ENCODE assay signal across 8 cellular contexts in genomic region chr1:18299441-18300338, GRCh38.
A peak's percentile ranks its signal among the peaks of the same experiment; 100 is the strongest.
DNase-seq lines count a peak whose midpoint lies in the region; ATAC-seq and TF ChIP-seq lines count a peak whose summit lies in the region.

No MANE protein-coding gene starts in this region.

- no peaks in the 10 kb centered on the region for H3K4me1 Mint-ChIP-seq in activated CD4-positive, alpha-beta T cell treated with anti-CD3 and anti-CD28 coated beads, Interleukin-2, amount 10 ng/mL, durations not matched to agents 24 days and 14 days
- H3K4me1 Mint-ChIP-seq in activated CD4-positive, alpha-beta memory T cell treated with anti-CD3 and anti-CD28 coated beads, Interleukin-2, amount 10 ng/mL, durations not matched to agents 7 days and 5 days, result no peaks in the 10 kb centered on the region

- H3K4ac ChIP-seq in mesendoderm (ENCODE audit: low read depth, low read length), result no peak overlapping the region

- H3K9me3 Mint-ChIP-seq in activated CD4-positive, alpha-beta T cell treated with anti-CD3 and anti-CD28 coated beads, Interleukin-2, amount 10 ng/mL, durations not matched to agents 24 days and 14 days, result no peaks in the 10 kb centered on the region
- H3K9me3 Mint-ChIP-seq in activated CD4-positive, alpha-beta memory T cell treated with anti-CD3 and anti-CD28 coated beads, Interleukin-2, amount 10 ng/mL, durations not matched to agents 7 days and 5 days, result no peaks in the 10 kb centered on the region

- H2AFZ ChIP-seq in MM.1S (ENCODE audit: low read length), result no peak overlapping the region

- H3K4me2 ChIP-seq in MM.1S (ENCODE audit: low read depth, low read length), result no peak overlapping the region
- no peak overlapping the region for H3K4me2 ChIP-seq in mesendoderm (ENCODE audit: low read length)

- H3K4me3 ChIP-seq in MM.1S (ENCODE audit: low read length), result no peak overlapping the region
- no peak overlapping the region for H3K4me3 ChIP-seq in mesendoderm (ENCODE audit: low read length)

- H3K9ac ChIP-seq in MM.1S (ENCODE audit: low read length) (no peak overlapping the region), mesendoderm (ENCODE audit: low read length) (no peak overlapping the region)

- H4K20me1 ChIP-seq in MM.1S (ENCODE audit: insufficient read depth, low read length), result no peaks in the 10 kb centered on the region

- H3F3A ChIP-seq in MM.1S (ENCODE audit: insufficient read depth, low read length), result no peaks in the 10 kb centered on the region

- CTCF ChIA-PET in activated CD4-positive, alpha-beta memory T cell treated with anti-CD3 and anti-CD28 coated beads, Interleukin-2, amount 10 ng/mL, durations not matched to agents 7 days and 5 days (lab: Charles Lee), result interaction anchor here (0.7 to 0.9 kb wide), 2 partner anchors 18 to 25 kb away, joined by 3 read pairs; no protein-coding TSS in a partner anchor

- ATAC-seq in HG03442 (IDR thresholded peaks at IDR 0.05; ENCODE audit: unreplicated experiment) (no peak), GM19023 (IDR thresholded peaks at IDR 0.05; ENCODE audit: unreplicated experiment) (no peak)

- no peaks in the 10 kb centered on the region for H3K9me3 ChIP-seq in MM.1S (replicated peaks; ENCODE audit: insufficient read depth, low read length)

- H4K5ac ChIP-seq in mesendoderm (ENCODE audit: low read length), result no peak overlapping the region

- TF ChIP-seq CTCF in MM.1S (IDR thresholded peaks at IDR 0.05; ENCODE audit: low read length), result peak; percentile 59

- peak; percentile 64 for DNase-seq in activated CD4-positive, alpha-beta T cell treated with anti-CD3 and anti-CD28 coated beads, Interleukin-2, amount 10 ng/mL, durations not matched to agents 24 days and 14 days
- no peak for DNase-seq in activated CD4-positive, alpha-beta T cell treated with anti-CD3 and anti-CD28 coated beads, Interleukin-2, amount 50 U/mL, for 4 hours
- DNase-seq in MM.1S (no peak), mesendoderm (peak; percentile 81), H4 (ENCODE audit: low spot score) (no peak)
- DNase-seq in activated CD4-positive, alpha-beta memory T cell treated with anti-CD3 and anti-CD28 coated beads, Interleukin-2, amount 10 ng/mL, durations not matched to agents 7 days and 5 days, result peak; percentile 17

- H4K8ac ChIP-seq in mesendoderm (ENCODE audit: low read depth, low read length), result no peak overlapping the region

- no peaks in the 10 kb centered on the region for H3K79me1 ChIP-seq in mesendoderm (ENCODE audit: low read length)

- peaks cover 76% of the 10 kb centered on the region for H3K27me3 ChIP-seq in MM.1S (replicated peaks; ENCODE audit: insufficient read depth, low read length)
- no peaks in the 10 kb centered on the region for H3K27me3 ChIP-seq in mesendoderm (ENCODE audit: insufficient read depth, low read length, poor library complexity)

- intact Hi-C loops in activated CD4-positive, alpha-beta T cell treated with anti-CD3 and anti-CD28 coated beads, Interleukin-2, amount 10 ng/mL, durations not matched to agents 24 days and 14 days (cut with micrococcal nuclease), result no loop called here

- no peaks in the 10 kb centered on the region for H3K9me2 ChIP-seq in MM.1S (replicated peaks; ENCODE audit: insufficient read depth, low read length)

- H3K27ac Mint-ChIP-seq in activated CD4-positive, alpha-beta T cell treated with anti-CD3 and anti-CD28 coated beads, Interleukin-2, amount 10 ng/mL, durations not matched to agents 24 days and 14 days, result no peak overlapping the region
- H3K27ac Mint-ChIP-seq in activated CD4-positive, alpha-beta memory T cell treated with anti-CD3 and anti-CD28 coated beads, Interleukin-2, amount 10 ng/mL, durations not matched to agents 7 days and 5 days, result no peak overlapping the region

- no peak overlapping the region for H2BK5ac ChIP-seq in mesendoderm (ENCODE audit: low read length)

- no peak overlapping the region for H3K18ac ChIP-seq in mesendoderm (ENCODE audit: low read length)

- H2BK15ac ChIP-seq in mesendoderm (replicated peaks; ENCODE audit: low read depth), result no peak overlapping the region

- H3K56ac ChIP-seq in mesendoderm (ENCODE audit: low read length), result no peak overlapping the region

- no peak overlapping the region for H3K23ac ChIP-seq in mesendoderm (ENCODE audit: low read length)

- no CpG with 5 or more reads among the region's 7 CpGs for WGBS in mesendoderm (ENCODE audit: extremely low coverage, insufficient coverage, low lambda C conversion rate)

- H3K27me3 Mint-ChIP-seq in activated CD4-positive, alpha-beta T cell treated with anti-CD3 and anti-CD28 coated beads, Interleukin-2, amount 10 ng/mL, durations not matched to agents 24 days and 14 days, result peaks cover 16% of the 10 kb centered on the region
- H3K27me3 Mint-ChIP-seq in activated CD4-positive, alpha-beta memory T cell treated with anti-CD3 and anti-CD28 coated beads, Interleukin-2, amount 10 ng/mL, durations not matched to agents 7 days and 5 days, result peaks cover 4% of the 10 kb centered on the region

- no peaks in the 10 kb centered on the region for H3K36me3 ChIP-seq in MM.1S (replicated peaks; ENCODE audit: insufficient read depth, low read length)
- no peaks in the 10 kb centered on the region for H3K36me3 ChIP-seq in mesendoderm (ENCODE audit: control insufficient read depth, insufficient read depth, low read length)

- no peak overlapping the region for H2BK120ac ChIP-seq in mesendoderm (ENCODE audit: low read depth, low read length)

- H3K36me3 Mint-ChIP-seq in activated CD4-positive, alpha-beta T cell treated with anti-CD3 and anti-CD28 coated beads, Interleukin-2, amount 10 ng/mL, durations not matched to agents 24 days and 14 days (ENCODE audit: low read depth), result no peaks in the 10 kb centered on the region
- H3K36me3 Mint-ChIP-seq in activated CD4-positive, alpha-beta memory T cell treated with anti-CD3 and anti-CD28 coated beads, Interleukin-2, amount 10 ng/mL, durations not matched to agents 7 days and 5 days (ENCODE audit: low read depth), result no peaks in the 10 kb centered on the region

- H3K4me3 Mint-ChIP-seq in activated CD4-positive, alpha-beta T cell treated with anti-CD3 and anti-CD28 coated beads, Interleukin-2, amount 10 ng/mL, durations not matched to agents 24 days and 14 days, result no peak overlapping the region
- no peak overlapping the region for H3K4me3 Mint-ChIP-seq in activated CD4-positive, alpha-beta memory T cell treated with anti-CD3 and anti-CD28 coated beads, Interleukin-2, amount 10 ng/mL, durations not matched to agents 7 days and 5 days

- H3K4me1 ChIP-seq in MM.1S (ENCODE audit: low read length) (no peaks in the 10 kb centered on the region), mesendoderm (ENCODE audit: control insufficient read depth, low read depth, low read length) (peaks cover 2% of the 10 kb centered on the region)

- no peaks in the 10 kb centered on the region for H3K79me2 ChIP-seq in MM.1S (ENCODE audit: low read length)
- H3K79me2 ChIP-seq in mesendoderm (ENCODE audit: control insufficient read depth, insufficient read depth, low read length), result no peaks in the 10 kb centered on the region

- POLR2A ChIA-PET in activated CD4-positive, alpha-beta memory T cell treated with anti-CD3 and anti-CD28 coated beads, Interleukin-2, amount 10 ng/mL, durations not matched to agents 7 days and 5 days (lab: Charles Lee), result interaction anchor here (1.1 kb wide), 1 partner anchor 12 kb away, joined by 3 read pairs; no protein-coding TSS in a partner anchor

- H2AK5ac ChIP-seq in mesendoderm (ENCODE audit: low read length), result no peak overlapping the region

- H3K27ac ChIP-seq in MM.1S (ENCODE audit: low read length) (no peak overlapping the region), mesendoderm (ENCODE audit: low read depth, low read length) (no peak overlapping the region)

Comparison
In these comparisons a context has a peak if more than half of its experiments do, and no peak if none do; other contexts are left out.
1. DNase-seq: peak in activated CD4-positive, alpha-beta T cell treated with anti-CD3 and anti-CD28 coated beads, Interleukin-2, amount 10 ng/mL, durations not matched to agents 24 days and 14 days (single experiment), activated CD4-positive, alpha-beta memory T cell treated with anti-CD3 and anti-CD28 coated beads, Interleukin-2, amount 10 ng/mL, durations not matched to agents 7 days and 5 days (single experiment) and mesendoderm (single experiment); none in activated CD4-positive, alpha-beta T cell treated with anti-CD3 and anti-CD28 coated beads, Interleukin-2, amount 50 U/mL, for 4 hours (0 of 2), MM.1S (single experiment) and H4 (single experiment).